ENCODE assay signal across 8 cellular contexts in the genomic region with DNA sequence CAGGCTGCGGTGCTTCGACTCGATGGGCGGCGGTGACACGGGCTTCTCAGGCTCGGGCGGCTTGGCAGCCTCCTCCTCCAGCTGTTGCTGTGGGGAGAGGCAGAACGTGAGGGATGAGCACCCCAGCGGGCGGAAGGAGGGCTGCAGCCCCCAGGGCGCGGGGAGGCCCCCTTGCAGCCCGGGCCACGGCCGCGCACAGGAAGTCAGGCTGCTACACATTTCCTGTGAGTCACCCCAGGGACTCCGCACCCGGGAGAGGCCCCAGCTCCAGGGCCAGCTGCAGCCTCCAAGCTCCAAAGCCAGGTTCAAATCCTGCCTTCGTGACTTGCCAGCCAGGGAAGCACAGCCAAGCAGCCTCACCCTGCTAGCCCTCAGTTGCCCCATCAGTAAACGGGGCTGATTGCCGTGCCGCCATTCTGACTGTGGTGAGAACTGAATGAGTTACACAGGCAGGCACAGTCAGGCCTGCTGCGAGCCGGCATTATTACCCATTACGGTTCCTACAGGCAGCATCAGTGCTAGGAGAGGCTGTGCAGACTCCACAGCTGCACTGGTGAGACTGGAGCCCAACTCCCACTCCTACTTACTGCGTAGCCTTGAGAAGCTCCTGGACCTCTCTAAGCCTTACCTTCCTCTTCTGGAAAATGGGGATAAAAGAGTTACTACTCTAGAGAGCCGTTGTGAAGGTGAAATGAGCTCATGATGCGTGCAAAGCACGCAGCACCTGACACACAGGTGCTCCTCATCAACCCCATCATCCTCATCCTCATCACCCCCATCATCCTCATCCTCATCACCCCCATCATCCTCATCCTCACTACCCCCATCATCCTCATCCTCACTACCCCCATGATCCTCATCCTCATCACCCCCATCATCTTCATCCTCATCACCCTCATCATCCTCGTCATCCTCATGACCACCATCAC.
DNase-seq lines count a peak whose midpoint lies in the region; ATAC-seq and TF ChIP-seq lines count a peak whose summit lies in the region.

No MANE protein-coding gene starts in this region.

- H3K27me3 ChIP-seq in OCI-LY3 (ENCODE audit: low read depth, low read length): no peaks in the 10 kb centered on the region

- H3K27ac ChIP-seq in OCI-LY3 (ENCODE audit: low read length): peak overlapping the region; percentile 74

- H3K9ac ChIP-seq in OCI-LY3 (ENCODE audit: low read length): peak overlapping the region; percentile 47; the same call in 1 of the 2 replicates

- ATAC-seq in GM18502 (IDR thresholded peaks at IDR 0.05; ENCODE audit: poor library complexity, unreplicated experiment): peak; percentile 98
- ATAC-seq in HG02759 (IDR thresholded peaks at IDR 0.05; ENCODE audit: unreplicated experiment): peak; percentile 96
- peak; percentile 98 to 99 for ATAC-seq in activated T-cell treated with anti-CD3 and anti-CD28 coated beads, Interleukin-2, amount 50 U/mL, for 4 hours
- ATAC-seq in left colon: peak; percentile 66

- no peaks in the 10 kb centered on the region for H3K27me3 Mint-ChIP-seq in activated T-cell treated with anti-CD3 and anti-CD28 coated beads, Interleukin-2, amount 50 U/mL, for 4 hours (ENCODE audit: low read depth)

- peaks cover 44% of the 10 kb centered on the region for H3K36me3 ChIP-seq in OCI-LY3 (replicated peaks; ENCODE audit: low read depth, low read length)

- H3K9me3 Mint-ChIP-seq in activated T-cell treated with anti-CD3 and anti-CD28 coated beads, Interleukin-2, amount 50 U/mL, for 4 hours: peaks cover 3% of the 10 kb centered on the region

- TF ChIP-seq CTCF in OCI-LY3 (IDR thresholded peaks at IDR 0.05; ENCODE audit: low read depth, low read length): no peak; the same call in 1 of the 2 replicates

- H3K4me2 ChIP-seq in OCI-LY3 (ENCODE audit: low read length): peak overlapping the region; percentile 82

- intact Hi-C loops in left colon (cut with DNase I, micrococcal nuclease): no loop called here

- H4K20me1 ChIP-seq in OCI-LY3 (ENCODE audit: insufficient read depth, low read length): peaks cover 13% of the 10 kb centered on the region; the same call in 1 of the 2 replicates

- H3K36me3 Mint-ChIP-seq in activated T-cell treated with anti-CD3 and anti-CD28 coated beads, Interleukin-2, amount 50 U/mL, for 4 hours (ENCODE audit: insufficient read depth): peaks cover 30% of the 10 kb centered on the region

- H3K4me3 Mint-ChIP-seq in activated T-cell treated with anti-CD3 and anti-CD28 coated beads, Interleukin-2, amount 50 U/mL, for 4 hours: peak overlapping the region; percentile 69

- peaks cover 17% of the 10 kb centered on the region for H3K4me1 ChIP-seq in OCI-LY3 (ENCODE audit: low read length)

- DNase-seq in activated T-cell treated with anti-CD3 and anti-CD28 coated beads, Interleukin-2, amount 50 U/mL, for 4 hours: peak; percentile 82
- DNase-seq in left colon: peak; percentile 55 to 68
- DNase-seq in stimulated activated CD8-positive, alpha-beta memory T cell treated with anti-CD3 and anti-CD28 coated beads, Interleukin-4, amount 100 ng/mL, for 48 hours: peak; percentile 87
- DNase-seq in NCI-H1417 treated with DMSO at 0.1 percent for 48 hours (lab: John Stamatoyannopoulos, UW): no peak
- no peak for DNase-seq in COLO829 (ENCODE audit: low spot score)

- peak overlapping the region; percentile 65 for H3K4me3 ChIP-seq in OCI-LY3 (ENCODE audit: low read length)

- peaks cover 5% of the 10 kb centered on the region for H3K9me3 ChIP-seq in OCI-LY3 (ENCODE audit: insufficient read depth, low read length)

- H2AFZ ChIP-seq in OCI-LY3 (ENCODE audit: low read depth, low read length): no peak overlapping the region

- H3K79me2 ChIP-seq in OCI-LY3 (ENCODE audit: low read length): peaks cover 8% of the 10 kb centered on the region; the same call in 1 of the 2 replicates

- peaks cover 49% of the 10 kb centered on the region for H3K4me1 Mint-ChIP-seq in activated T-cell treated with anti-CD3 and anti-CD28 coated beads, Interleukin-2, amount 50 U/mL, for 4 hours (ENCODE audit: low read depth)

Comparison
In these comparisons a context has a peak if more than half of its experiments do, and no peak if none do; other contexts are left out.
1. DNase-seq: peak in activated T-cell treated with anti-CD3 and anti-CD28 coated beads, Interleukin-2, amount 50 U/mL, for 4 hours (single experiment), left colon (2 of 2) and stimulated activated CD8-positive, alpha-beta memory T cell treated with anti-CD3 and anti-CD28 coated beads, Interleukin-4, amount 100 ng/mL, for 48 hours (single experiment); none in NCI-H1417 treated with DMSO at 0.1 percent for 48 hours (single experiment) and COLO829 (single experiment).
2. Peak in every context shown above with its lines, with median percentiles within 50 percentile points of each other: ATAC-seq.